Comparison of ENCODE assay signal across 1 cellular context in genomic region chr20:63657937-63658748, GRCh38.
TF ChIP-seq lines count a peak whose summit lies in the region.

RTEL1 (plus strand) TSS chr20:63658312; CDS start chr20:63659403, 1,091 bp downstream.

TF ChIP-seq in HEK293, 187 proteins besides CTCF, POLR2A, EP300 and RAD21 (continued from another document and continues in another):
- TF ChIP-seq ZBTB6 (tag by site-specific recombination; IDR thresholded peaks at IDR 0.05) (peak; percentile 36; the same call in 1 of the 2 replicates), ZNF202 (tag by site-specific recombination; IDR thresholded peaks at IDR 0.05; ENCODE audit: borderline replicate concordance) (no peak), GLIS1 (tag by site-specific recombination; IDR thresholded peaks at IDR 0.05) (peak; percentile 4), HOXC10 (CRISPR knock-in tag; IDR thresholded peaks at IDR 0.05) (no peak), ZIC2 (tag by site-specific recombination; IDR thresholded peaks at IDR 0.05) (peak; percentile 27), KLF9 (tag by site-specific recombination; IDR thresholded peaks at IDR 0.05; ENCODE audit: low read depth) (peak; percentile 73), ZNF133 (tag by site-specific recombination; IDR thresholded peaks at IDR 0.05) (no peak), ZNF37A (tag by site-specific recombination; IDR thresholded peaks at IDR 0.05) (no peak), ZNF132 (tag by site-specific recombination; IDR thresholded peaks at IDR 0.05; ENCODE audit: borderline replicate concordance) (no peak), ZNF335 (tag by site-specific recombination; conservative IDR thresholded peaks at IDR 0.05) (peak; percentile 99), ZNF677 (tag by site-specific recombination; IDR thresholded peaks at IDR 0.05) (0 out of 2 replicates have a peak, but pooled peaks have one; percentile 5), GLI2 (tag by site-specific recombination; IDR thresholded peaks at IDR 0.05; ENCODE audit: borderline replicate concordance, low read depth) (no peak), ZNF26 (tag by site-specific recombination; IDR thresholded peaks at IDR 0.05) (no peak), RBAK (tag by site-specific recombination; IDR thresholded peaks at IDR 0.05) (no peak), ZNF266 (tag by site-specific recombination; IDR thresholded peaks at IDR 0.05; ENCODE audit: low read depth) (no peak), ELK4 (IDR thresholded peaks at IDR 0.05; ENCODE audit: borderline replicate concordance, low read depth, low read length) (no peak), REST (tag by site-specific recombination; IDR thresholded peaks at IDR 0.05) (peak; percentile 79), ZNF19 (tag by site-specific recombination; IDR thresholded peaks at IDR 0.05; ENCODE audit: low read depth) (no peak), ZNF398 (tag by site-specific recombination; IDR thresholded peaks at IDR 0.05) (peak; percentile 48; the same call in 1 of the 2 replicates), BCL11B (tag by site-specific recombination; IDR thresholded peaks at IDR 0.05; ENCODE audit: low read depth) (0 out of 2 replicates have a peak, but pooled peaks have one; percentile 35), ZFP69B (tag by site-specific recombination; IDR thresholded peaks at IDR 0.05) (peak; percentile 91), FEZF1 (tag by site-specific recombination; IDR thresholded peaks at IDR 0.05) (0 out of 2 replicates have a peak, but pooled peaks have one; percentile 19), ZNF621 (tag by site-specific recombination; IDR thresholded peaks at IDR 0.05) (no peak), SCRT2 (tag by site-specific recombination; IDR thresholded peaks at IDR 0.05) (peak; percentile 97), ZNF350 (tag by site-specific recombination; IDR thresholded peaks at IDR 0.05) (no peak), SP7 (tag by site-specific recombination; IDR thresholded peaks at IDR 0.05) (peak; percentile 89), ZNF660 (tag by site-specific recombination; IDR thresholded peaks at IDR 0.05) (peak; percentile 85; the same call in 1 of the 2 replicates), ZNF548 (tag by site-specific recombination; IDR thresholded peaks at IDR 0.05) (no peak), ZNF426 (tag by site-specific recombination; IDR thresholded peaks at IDR 0.05) (no peak), ZNF391 (tag by site-specific recombination; IDR thresholded peaks at IDR 0.05; ENCODE audit: borderline replicate concordance, low read depth) (peak; percentile 96; the same call in 1 of the 2 replicates), ZNF777 (tag by site-specific recombination; IDR thresholded peaks at IDR 0.05; ENCODE audit: borderline replicate concordance) (peak; percentile 89), ZNF596 (tag by site-specific recombination; IDR thresholded peaks at IDR 0.05) (0 out of 2 replicates have a peak, but pooled peaks have one; percentile 22), ZNF747 (tag by site-specific recombination; IDR thresholded peaks at IDR 0.05) (no peak), HOXD13 (CRISPR knock-in tag; IDR thresholded peaks at IDR 0.05; ENCODE audit: borderline replicate concordance) (no peak), ZNF561 (tag by site-specific recombination; IDR thresholded peaks at IDR 0.05; ENCODE audit: borderline replicate concordance) (peak; percentile 95), SP3 (tag by site-specific recombination; IDR thresholded peaks at IDR 0.05) (peak; percentile 77), ZNF366 (tag by site-specific recombination; conservative IDR thresholded peaks at IDR 0.05) (no peak), AEBP2 (tag by site-specific recombination; IDR thresholded peaks at IDR 0.05; ENCODE audit: borderline replicate concordance) (peak; percentile 95; the same call in 1 of the 2 replicates), ZSCAN5A (tag by site-specific recombination; IDR thresholded peaks at IDR 0.05) (peak; percentile 95), ZNF654 (tag by site-specific recombination; IDR thresholded peaks at IDR 0.05; ENCODE audit: low read depth) (no peak), ZXDB (tag by site-specific recombination; IDR thresholded peaks at IDR 0.05) (peak; percentile 94), GFI1B (tag by site-specific recombination; IDR thresholded peaks at IDR 0.05) (no peak), ZNF518A (tag by site-specific recombination; conservative IDR thresholded peaks at IDR 0.05; ENCODE audit: low read depth) (peak; percentile 81), ZBTB1 (tag by site-specific recombination; IDR thresholded peaks at IDR 0.05) (peak; percentile 68), ZNF423 (tag by site-specific recombination; IDR thresholded peaks at IDR 0.05) (no peak), ZNF580 (tag by site-specific recombination; IDR thresholded peaks at IDR 0.05) (peak; percentile 95)
